In genomic region chr1:230077011-230077410, GRCh38 we compare ENCODE assay signal across 19 cellular contexts. TPM values are rescaled to one million over a fixed set of nuclear protein-coding genes. Genes with fewer than 3 reads are reported as not detected.
DNase-seq lines count a peak whose midpoint lies in the region; ATAC-seq, FAIRE-seq and TF ChIP-seq lines count a peak whose summit lies in the region.
"Had no signal": no experiment of that assay in that cellular context is flagged by ENCODE, and none has a peak within 500 bp of the region (broad histone marks: within the 10 kb centered on the region; RNA-seq: fewer than 3 reads in every experiment).

No MANE protein-coding gene starts in this region.

- no peaks in the 10 kb centered on the region for H3K36me3 ChIP-seq in mucosa of descending colon (ENCODE audit: low read depth)
- H3K36me3 ChIP-seq: transverse colon had no signal

- H3K36me3 Mint-ChIP-seq in T-helper 2 cell treated with Interferon-gamma antibody and Interleukin-4, amounts not matched to agents 5 μg/mL and 100 μg/mL, for 36 hours (ENCODE audit: low read depth), result peaks cover 8% of the 10 kb centered on the region
- peaks cover 2% of the 10 kb centered on the region for H3K36me3 Mint-ChIP-seq in neural crest cell (ENCODE audit: low read depth)

- H3K4me1 ChIP-seq in mucosa of descending colon (ENCODE audit: low read depth), result no peaks in the 10 kb centered on the region

- peak; percentile 35 for DNase-seq in T-helper 2 cell treated with Interferon-gamma antibody and Interleukin-4, amounts not matched to agents 5 μg/mL and 100 μg/mL, for 36 hours (ENCODE audit: low spot score)
- no peak for DNase-seq in T-helper 2 cell
- DNase-seq in stimulated activated CD4-positive, alpha-beta T cell treated with anti-CD3 and anti-CD28 coated beads, Interleukin-1b, Interleukin-23, amount 100 ng/mL, for 48 hours, result peak; percentile 22
- DNase-seq in stimulated activated CD4-positive, alpha-beta T cell treated with anti-CD3 and anti-CD28 coated beads, Interleukin-4, amount 100 ng/mL, for 1 hour, result no peak
- no peak for DNase-seq in neural crest cell (ENCODE audit: low read depth, low spot score)
- no peak for DNase-seq in frontal cortex (ENCODE audit: low spot score in 2 of 2)
- no peak for DNase-seq in DMS53 treated with DMSO at 0.1 percent for 48 hours (lab: John Stamatoyannopoulos, UW; ENCODE audit: unreplicated experiment)
- DNase-seq in mucosa of descending colon, result no peak
- DNase-seq: 8988T; activated CD8-positive, alpha-beta memory T cell treated with anti-CD3 and anti-CD28 coated beads, Interleukin-2, amount 50 U/mL, for 48 hours; DMS 273 treated with DMSO at 0.1 percent for 48 hours; H9; NCI-H1436 treated with DMSO at 0.1 percent for 48 hours; NCI-H2171; NCI-H526; OCI-M1; stimulated activated CD4-positive, alpha-beta T cell treated with anti-CD3 and anti-CD28 coated beads, Interleukin-12 subunit alpha, Interleukin-12 subunit beta, amount 100 ng/mL, for 4 hours; transverse colon had no signal

- H3K4me1 Mint-ChIP-seq in T-helper 2 cell treated with Interferon-gamma antibody and Interleukin-4, amounts not matched to agents 5 μg/mL and 100 μg/mL, for 36 hours (ENCODE audit: low read depth), result peaks cover 20% of the 10 kb centered on the region
- H3K4me1 Mint-ChIP-seq in neural crest cell, result peaks cover 44% of the 10 kb centered on the region

- TF ChIP-seq CTCF in neural crest cell (conservative IDR thresholded peaks at IDR 0.05) (no peak), mucosa of descending colon (IDR thresholded peaks at IDR 0.05) (no peak)

- no peaks in the 10 kb centered on the region for H3K9me3 Mint-ChIP-seq in T-helper 2 cell treated with Interferon-gamma antibody and Interleukin-4, amounts not matched to agents 5 μg/mL and 100 μg/mL, for 36 hours
- H3K9me3 Mint-ChIP-seq in neural crest cell, result no peaks in the 10 kb centered on the region

- no peak for ATAC-seq in mucosa of descending colon
- ATAC-seq: GM12878 had no signal

- no peak for FAIRE-seq in frontal cortex (lab: Jason Lieb, UNC)
- FAIRE-seq: GM12878 had no signal

- H3K9me3 ChIP-seq in mucosa of descending colon, result no peaks in the 10 kb centered on the region
- H3K9me3 ChIP-seq: transverse colon had no signal

- H3K27me3 Mint-ChIP-seq in T-helper 2 cell treated with Interferon-gamma antibody and Interleukin-4, amounts not matched to agents 5 μg/mL and 100 μg/mL, for 36 hours (ENCODE audit: low read depth), result no peaks in the 10 kb centered on the region
- no peaks in the 10 kb centered on the region for H3K27me3 Mint-ChIP-seq in neural crest cell (ENCODE audit: low read depth)

- intact Hi-C loops in mucosa of descending colon (cut with DNase I, micrococcal nuclease), result no loop called here

- no peak overlapping the region for H3K27ac Mint-ChIP-seq in T-helper 2 cell treated with Interferon-gamma antibody and Interleukin-4, amounts not matched to agents 5 μg/mL and 100 μg/mL, for 36 hours
- peak overlapping the region; percentile 3 for H3K27ac Mint-ChIP-seq in neural crest cell (ENCODE audit: unreplicated experiment)

- H3K4me3 Mint-ChIP-seq in T-helper 2 cell treated with Interferon-gamma antibody and Interleukin-4, amounts not matched to agents 5 μg/mL and 100 μg/mL, for 36 hours, result no peak overlapping the region
- H3K4me3 Mint-ChIP-seq in neural crest cell, result no peak overlapping the region
- H3K4me3 Mint-ChIP-seq: H9 had no signal

- H3K4me3 ChIP-seq in mucosa of descending colon, result no peak overlapping the region
- H3K4me3 ChIP-seq: GM12878, transverse colon had no signal

RNA-seq across cellular contexts. Expression of gene GALNT2, which starts 10.0 kb away (rescaled TPM):
- total RNA-seq in neural crest cell (57.1 and 58.0 TPM in 2 replicates), frontal cortex (62.8 TPM), mucosa of descending colon (10 to 100 TPM; 29.5 to 59.1 (median 55.2) TPM)

Comparison
In these comparisons a context has a peak if more than half of its experiments do, and no peak if none do; other contexts are left out.
1. DNase-seq: peak in T-helper 2 cell treated with Interferon-gamma antibody and Interleukin-4, amounts not matched to agents 5 μg/mL and 100 μg/mL, for 36 hours (single experiment) and stimulated activated CD4-positive, alpha-beta T cell treated with anti-CD3 and anti-CD28 coated beads, Interleukin-1b, Interleukin-23, amount 100 ng/mL, for 48 hours (single experiment); none in T-helper 2 cell (0 of 5), stimulated activated CD4-positive, alpha-beta T cell treated with anti-CD3 and anti-CD28 coated beads, Interleukin-4, amount 100 ng/mL, for 1 hour (single experiment), neural crest cell (single experiment), frontal cortex (0 of 2), DMS53 treated with DMSO at 0.1 percent for 48 hours (single experiment) and mucosa of descending colon (0 of 3).